ENCODE assay signal across 26 cellular contexts in genomic region chr1:233884461-233885151, GRCh38. TPM values are rescaled to one million over a fixed set of nuclear protein-coding genes. Genes with fewer than 3 reads are reported as not detected.
"Had no signal": no experiment of that assay in that cellular context is flagged by ENCODE, and none has a peak within 500 bp of the region (broad histone marks: within the 10 kb centered on the region; RNA-seq: fewer than 3 reads in every experiment).

No MANE protein-coding gene starts in this region.

- H3K79me2 ChIP-seq: hepatocyte had no signal

- H3K4me1 ChIP-seq: body of pancreas, transverse colon, uterus had no signal

- H3K4me3 ChIP-seq: body of pancreas, cardiac muscle cell, hepatocyte, lung, transverse colon, uterus had no signal

- H3K4me2 ChIP-seq: hepatocyte had no signal

- H3K36me3 ChIP-seq: cardiac muscle cell, transverse colon, uterus had no signal

- H3K27me3 ChIP-seq: body of pancreas, cardiac muscle cell, hepatocyte, transverse colon, uterus had no signal

- H2AFZ ChIP-seq: hepatocyte had no signal

- H3K9me3 ChIP-seq: body of pancreas, transverse colon, uterus had no signal

- H3K27ac ChIP-seq: body of pancreas, cardiac muscle cell, hepatocyte, transverse colon, uterus had no signal

- DNase-seq: activated CD4-positive, alpha-beta memory T cell treated with anti-CD3 and anti-CD28 coated beads, Interleukin-2, amount 10 ng/mL, durations not matched to agents 7 days and 5 days; activated effector memory CD4-positive, alpha-beta T cell treated with Interleukin-2 at 50 U/mL for 16 hours; activated naive CD4-positive, alpha-beta T cell treated with anti-CD3 and anti-CD28 coated beads for 36 hours; activated naive CD8-positive, alpha-beta T cell treated with anti-CD3 and anti-CD28 coated beads, Interleukin-2, amount 10 ng/mL, durations not matched to agents 7 days and 5 days; activated T-cell treated with anti-CD3 and anti-CD28 coated beads, Interleukin-2, amount 50 U/mL, for 72 hours; amniotic stem cell; body of pancreas; erythroblast; foreskin melanocyte; glutamatergic neuron; immature natural killer cell; naive thymus-derived CD8-positive, alpha-beta T cell; stimulated activated CD4-positive, alpha-beta T cell treated with anti-CD3 and anti-CD28 coated beads, Interleukin-2, amount 100 ng/mL, for 48 hours; stimulated activated CD8-positive, alpha-beta memory T cell treated with anti-CD3 and anti-CD28 coated beads, Interleukin-4, amount 100 ng/mL, for 48 hours; stimulated activated naive B cell treated with anti-CD40 and anti-IgM and Interleukin-4, amounts not matched to agents 10 μg/mL and 1 μg/mL and 100 μg/mL, for 72 hours; T-helper 9 cell; transverse colon; uterus had no signal

- ATAC-seq: activated CD4-positive, CD25-positive, alpha-beta regulatory T cell treated with anti-CD3 and anti-CD28 coated beads, Interleukin-2, amount 50 U/mL, for 24 hours; activated T-cell treated with anti-CD3 and anti-CD28 coated beads, Interleukin-2, amount 50 U/mL, for 72 hours; body of pancreas; left lobe of liver; naive thymus-derived CD8-positive, alpha-beta T cell; sciatic nerve; stimulated activated naive B cell treated with anti-CD40 and anti-IgM and Interleukin-4, amounts not matched to agents 10 μg/mL and 1 μg/mL and 100 μg/mL, for 72 hours had no signal

RNA-seq across cellular contexts. Expression of gene SLC35F3, which starts 19.9 kb away (rescaled TPM):
- total RNA-seq: activated naive CD4-positive, alpha-beta T cell treated with anti-CD3 and anti-CD28 coated beads for 36 hours; osteoblast; posterior vena cava; sciatic nerve; transverse colon had no signal
- polyA plus RNA-seq: immature natural killer cell had no signal
